1 cellular context compared by ENCODE assay signal in genomic region chr12:53868516-53868986, GRCh38.
A peak's percentile ranks its signal among the peaks of the same experiment; 100 is the strongest.
TF ChIP-seq lines count a peak whose summit lies in the region.

No MANE protein-coding gene starts in this region.

TF ChIP-seq in HepG2, 621 proteins besides CTCF, POLR2A, EP300 and RAD21 (continued from another document):
- TF ChIP-seq ZMYM2 (CRISPR knock-in tag; IDR thresholded peaks at IDR 0.05) (no peak), MAFF (IDR thresholded peaks at IDR 0.05; ENCODE audit: low read depth, low read length) (peak; percentile 84)
